In genomic region chr14:23457587-23458445, GRCh38 we compare ENCODE assay signal across 17 cellular contexts. TPM values are rescaled to one million over a fixed set of nuclear protein-coding genes. Genes with fewer than 3 reads are reported as not detected.
DNase-seq lines count a peak whose midpoint lies in the region; ATAC-seq, FAIRE-seq and TF ChIP-seq lines count a peak whose summit lies in the region.
"Had no signal": no experiment of that assay in that cellular context is flagged by ENCODE, and none has a peak within 500 bp of the region (broad histone marks: within the 10 kb centered on the region; RNA-seq: fewer than 3 reads in every experiment).

No MANE protein-coding gene starts in this region.

- H3K27ac ChIP-seq in A549 (no peak overlapping the region), RWPE2 (ENCODE audit: poor library complexity, severe bottlenecking) (no peak overlapping the region), PC-9 (no peak overlapping the region), foreskin keratinocyte (no peak overlapping the region)
- H3K27ac ChIP-seq: SJSA1 had no signal

- intact Hi-C loops in mucosa of descending colon (cut with DNase I, micrococcal nuclease) (no loop called here), PC-9 (cut with micrococcal nuclease; ENCODE audit: unreplicated experiment) (no loop called here)

- CTCF ChIA-PET in A549 (lab: Yijun Ruan, JAX) (interaction anchor here (0.6 to 1.7 kb wide), 4 partner anchors 10 to 131 kb away, joined by 3 to 7 read pairs (median 6); no protein-coding TSS in a partner anchor), PC-9 (lab: Charles Lee) (no interaction called here)

- no TSS peak for BruUV-seq in PC-9 (replicated peaks; lab: Mats Ljungman, UMichigan)

- no peak for FAIRE-seq in A549 (lab: Jason Lieb, UNC)

- no peaks in the 10 kb centered on the region for H3K9me2 ChIP-seq in PC-9 (ENCODE audit: insufficient read depth)

- peak in 1 of 2 experiments; percentile 35 for DNase-seq in A549 (ENCODE audit: low read depth in 1 of 2, low spot score in 1 of 2)
- DNase-seq in DMS53 treated with DMSO at 0.1 percent for 48 hours (lab: John Stamatoyannopoulos, UW; ENCODE audit: unreplicated experiment), result peak; percentile 6
- no peak for DNase-seq in RWPE2 (ENCODE audit: low spot score)
- peak in 1 of 3 donors; percentile 71 for DNase-seq in mucosa of descending colon
- no peak for DNase-seq in NCI-H1105 treated with DMSO at 0.1 percent for 48 hours (lab: John Stamatoyannopoulos, UW)
- DNase-seq in GM03348 (ENCODE audit: low spot score), result no peak
- no peak for DNase-seq in PC-9
- no peak for DNase-seq in foreskin keratinocyte
- DNase-seq: CD4-positive, alpha-beta T cell; DMS79; MM.1S; NCI-H1092; NCI-H2227 treated with DMSO at 0.1 percent for 48 hours; NCI-H510A treated with DMSO at 0.1 percent for 48 hours had no signal

- no peak for TF ChIP-seq RAD21 in A549 (conservative IDR thresholded peaks at IDR 0.05 in 1 of 2, IDR thresholded peaks at IDR 0.05 in 1 of 2)

- H3K9me3 ChIP-seq in A549, result no peaks in the 10 kb centered on the region
- H3K9me3 ChIP-seq in RWPE2 (ENCODE audit: severe bottlenecking), result no peaks in the 10 kb centered on the region
- no peaks in the 10 kb centered on the region for H3K9me3 ChIP-seq in mucosa of descending colon
- no peaks in the 10 kb centered on the region for H3K9me3 ChIP-seq in PC-9 (ENCODE audit: insufficient read depth, low read depth)
- H3K9me3 ChIP-seq: SJSA1 had no signal

- TF ChIP-seq CTCF in A549 (IDR thresholded peaks at IDR 0.05) (no peak), RWPE2 (IDR thresholded peaks at IDR 0.05; ENCODE audit: poor library complexity, severe bottlenecking) (no peak), mucosa of descending colon (IDR thresholded peaks at IDR 0.05) (no peak), PC-9 (conservative IDR thresholded peaks at IDR 0.05) (no peak), foreskin keratinocyte (conservative IDR thresholded peaks at IDR 0.05) (no peak)

- no peak overlapping the region for H3K4me3 ChIP-seq in A549
- no peak overlapping the region for H3K4me3 ChIP-seq in RWPE2 (ENCODE audit: severe bottlenecking)
- no peak overlapping the region for H3K4me3 ChIP-seq in mucosa of descending colon
- no peak overlapping the region for H3K4me3 ChIP-seq in PC-9
- H3K4me3 ChIP-seq: SJSA1 had no signal

- POLR2A ChIA-PET in A549 (lab: Yijun Ruan, JAX) (no interaction called here), PC-9 (lab: Charles Lee; ENCODE audit: unreplicated experiment) (no interaction called here)

- H3K79me2 ChIP-seq in PC-9 (ENCODE audit: low read depth), result no peaks in the 10 kb centered on the region

- H3K4me1 ChIP-seq in A549 (peaks cover 7% of the 10 kb centered on the region; the same call in 2 of the 3 replicates), RWPE2 (ENCODE audit: insufficient read depth, poor library complexity, severe bottlenecking) (peaks cover 4% of the 10 kb centered on the region), mucosa of descending colon (ENCODE audit: low read depth) (peaks cover 6% of the 10 kb centered on the region), PC-9 (replicated peaks; ENCODE audit: insufficient read depth) (no peaks in the 10 kb centered on the region), foreskin keratinocyte (peaks cover 13% of the 10 kb centered on the region)
- H3K4me1 ChIP-seq: SJSA1 had no signal

- no peak overlapping the region for H2AFZ ChIP-seq in PC-9

- H3K27me3 ChIP-seq in RWPE2 (ENCODE audit: insufficient read depth, poor library complexity, severe bottlenecking) (no peaks in the 10 kb centered on the region), PC-9 (ENCODE audit: insufficient read depth, low read depth) (peaks cover 12% of the 10 kb centered on the region; the same call in 1 of the 2 replicates), foreskin keratinocyte (no peaks in the 10 kb centered on the region)

- peak overlapping the region; percentile 23; the same call in 1 of the 3 replicates for H3K4me2 ChIP-seq in A549
- no peak overlapping the region for H3K4me2 ChIP-seq in PC-9

- no peaks in the 10 kb centered on the region for H3F3A ChIP-seq in PC-9 (ENCODE audit: insufficient read depth, low read depth)

- WGBS in A549 (ENCODE audit: missing lambda C conversion rate), result 39% methylated on average over 5 of the region's 5 CpGs

- no peaks in the 10 kb centered on the region for H4K20me1 ChIP-seq in PC-9 (ENCODE audit: insufficient read depth)

- peak; percentile 62 to 70; a peak in 3 of 6 replicates for ATAC-seq in A549
- peak; percentile 51; the same call in 1 of the 3 replicates for ATAC-seq in RWPE2 (ENCODE audit: low read depth)
- ATAC-seq in mucosa of descending colon, result peak; percentile 100
- ATAC-seq in foreskin keratinocyte, result no peak

- TF ChIP-seq EP300 in A549 (IDR thresholded peaks at IDR 0.05), result no peak

- no peaks in the 10 kb centered on the region for H3K36me3 ChIP-seq in RWPE2 (ENCODE audit: low read depth)
- no peaks in the 10 kb centered on the region for H3K36me3 ChIP-seq in mucosa of descending colon (ENCODE audit: low read depth)
- H3K36me3 ChIP-seq in PC-9 (ENCODE audit: low read depth), result no peaks in the 10 kb centered on the region
- H3K36me3 ChIP-seq: SJSA1 had no signal

- no peak for TF ChIP-seq POLR2A in A549 (IDR thresholded peaks at IDR 0.05; ENCODE audit: low read length)

TF ChIP-seq in A549, 52 proteins besides CTCF, POLR2A, EP300 and RAD21:
- TF ChIP-seq MAFK (IDR thresholded peaks at IDR 0.05; ENCODE audit: partially characterized antibody) (peak; percentile 41), JUNB (IDR thresholded peaks at IDR 0.05) (no peak), TFCP2L1 (CRISPR knock-in tag; IDR thresholded peaks at IDR 0.05) (no peak)

RNA-seq across cellular contexts. Expression of gene NGDN, which starts 11.7 kb away (rescaled TPM):
- polyA plus RNA-seq in A549 (2011; rRNA removed), result 99.5 and 108 TPM in 2 replicates
- polyA plus RNA-seq in A549 (2012; cell fraction: cytosol; rRNA removed), result 54.5 and 69.4 TPM in 2 replicates
- polyA plus RNA-seq in A549 (2012; cell fraction: nucleus; rRNA removed), result 34.4 and 50.6 TPM in 2 replicates
- 62.9 to 68.3 TPM (median 63.5 TPM) in 3 replicates for polyA plus RNA-seq in A549 (2017; fragmentation: RNase III; extraction: RNeasy Plus Mini Kit Qiagen cat#74134 plus additional on column Dnase treatment)
- 35.8 and 43.4 TPM in 2 replicates for polyA minus RNA-seq in A549 (2011; rRNA and poly(A)+ RNA removed)
- 10 to 100 TPM; 29.1 to 35.3 (median 29.9) TPM for total RNA-seq in mucosa of descending colon
- total RNA-seq in PC-9 (2021), result 23.1 and 27.6 TPM in 2 replicates
- total RNA-seq in foreskin keratinocyte, result 43.1 and 50.7 TPM in 2 replicates
- 38.4 and 48.2 TPM in 2 replicates for polyA plus RNA-seq in foreskin keratinocyte

RNA-seq across cellular contexts. Expression of gene MYH7, which starts 22.4 kb away (rescaled TPM):
- not detected in 2 replicates for polyA plus RNA-seq in A549 (2011; rRNA removed)
- polyA plus RNA-seq in A549 (2012; cell fraction: cytosol; rRNA removed), result not detected in 2 replicates
- polyA plus RNA-seq in A549 (2012; cell fraction: nucleus; rRNA removed), result not detected in 2 replicates
- not detected in 3 replicates for polyA plus RNA-seq in A549 (2017; fragmentation: RNase III; extraction: RNeasy Plus Mini Kit Qiagen cat#74134 plus additional on column Dnase treatment)
- not detected in 2 replicates for polyA minus RNA-seq in A549 (2011; rRNA and poly(A)+ RNA removed)
- total RNA-seq in mucosa of descending colon, result 1 to 10 TPM in 2 of 3 donors, under 1 TPM in 1; 0.13 to 6.2 (median 1.2) TPM
- total RNA-seq in PC-9 (2021), result not detected in 2 replicates
- not detected in 2 replicates for total RNA-seq in foreskin keratinocyte
- not detected in 2 replicates for polyA plus RNA-seq in foreskin keratinocyte
- total RNA-seq: CD4-positive, alpha-beta T cell; H7; SJSA1 had no signal
- polyA plus RNA-seq: BJ had no signal

RNA-seq across cellular contexts. Expression of gene MYH6, which starts 49.7 kb away (rescaled TPM):
- polyA plus RNA-seq in A549 (2011; rRNA removed), result not detected in 2 replicates
- not detected in 2 replicates for polyA plus RNA-seq in A549 (2012; cell fraction: cytosol; rRNA removed)
- polyA plus RNA-seq in A549 (2012; cell fraction: nucleus; rRNA removed), result not detected in 2 replicates
- polyA plus RNA-seq in A549 (2017; fragmentation: RNase III; extraction: RNeasy Plus Mini Kit Qiagen cat#74134 plus additional on column Dnase treatment), result not detected in 3 replicates
- polyA minus RNA-seq in A549 (2011; rRNA and poly(A)+ RNA removed), result not detected in 2 replicates
- total RNA-seq in mucosa of descending colon, result 1 to 10 TPM in 1 of 3 donors, under 1 TPM in 1, not detected in 1; 0.09 to 1.4 TPM
- not detected in 2 replicates for total RNA-seq in PC-9 (2021)
- not detected in 2 replicates for total RNA-seq in foreskin keratinocyte
- polyA plus RNA-seq in foreskin keratinocyte, result not detected in 2 replicates
- total RNA-seq: CD4-positive, alpha-beta T cell; SJSA1 had no signal
- polyA plus RNA-seq: BJ had no signal
